In genomic region chr2:49289711-49290110, GRCh38 we compare ENCODE assay signal across 16 cellular contexts.
DNase-seq lines count a peak whose midpoint lies in the region; ATAC-seq and TF ChIP-seq lines count a peak whose summit lies in the region.
"Had no signal": no experiment of that assay in that cellular context is flagged by ENCODE, and none has a peak within 500 bp of the region (broad histone marks: within the 10 kb centered on the region; RNA-seq: fewer than 3 reads in every experiment).

No MANE protein-coding gene starts in this region.

- H3K4me3 ChIP-seq in dorsolateral prefrontal cortex: no peak overlapping the region
- H3K4me3 ChIP-seq: BLaER1 treated with 17β-estradiol and CSF1 and Interleukin-3, amounts not matched to agents 10 nM and 100 nM; GM12878; GM23338 had no signal

- no peaks in the 10 kb centered on the region for H3K27me3 ChIP-seq in dorsolateral prefrontal cortex
- H3K27me3 ChIP-seq: BLaER1 treated with 17β-estradiol and CSF1 and Interleukin-3, amounts not matched to agents 10 nM and 100 nM had no signal

- no peak for ATAC-seq in GM18498 (IDR thresholded peaks at IDR 0.05; ENCODE audit: unreplicated experiment)
- ATAC-seq: GM12878, GM23338 had no signal

- DNase-seq in COLO829 (ENCODE audit: low spot score) (peak; percentile 40), NCI-H526 treated with DMSO at 0.1 percent for 48 hours (lab: John Stamatoyannopoulos, UW) (peak; percentile 24), dorsolateral prefrontal cortex (no peak), substantia nigra (lab: John Stamatoyannopoulos, UW) (no peak), kidney glomerular epithelial cell (lab: John Stamatoyannopoulos, UW) (no peak), NCI-H446 treated with DMSO at 0.1 percent for 48 hours (lab: John Stamatoyannopoulos, UW) (no peak)
- DNase-seq: ACHN; Calu3; CD4-positive, CD25-positive, alpha-beta regulatory T cell; DMS 273 treated with DMSO at 0.1 percent for 48 hours; H7; IMR-90 had no signal

- intact Hi-C loops in dorsolateral prefrontal cortex (cut with DNase I): loop anchor here in 1 of 2 donors (2.0 kb wide), 1 partner anchor 37 kb away; no protein-coding TSS in a partner anchor

- H3K27ac ChIP-seq in dorsolateral prefrontal cortex (peak overlapping the region; percentile 58 to 95 (median 86)), substantia nigra (ENCODE audit: low read depth, low read length, poor library complexity, severe bottlenecking) (peak overlapping the region; percentile 63)
- H3K27ac ChIP-seq: BLaER1 treated with 17β-estradiol and CSF1 and Interleukin-3, amounts not matched to agents 10 nM and 100 nM had no signal

- no peak for TF ChIP-seq CTCF in dorsolateral prefrontal cortex (IDR thresholded peaks at IDR 0.05 in 54 of 56, conservative IDR thresholded peaks at IDR 0.05 in 2 of 56; ENCODE audit: low read depth in 1 of 56, partially characterized antibody in 56 of 56)

Comparison
In these comparisons a context has a peak if more than half of its experiments do, and no peak if none do; other contexts are left out.
1. DNase-seq: peak in COLO829 (single experiment) and NCI-H526 treated with DMSO at 0.1 percent for 48 hours (single experiment); none in dorsolateral prefrontal cortex (0 of 10), substantia nigra (0 of 49), kidney glomerular epithelial cell (single experiment) and NCI-H446 treated with DMSO at 0.1 percent for 48 hours (single experiment).